ENCODE assay signal across 31 cellular contexts in the genomic region with DNA sequence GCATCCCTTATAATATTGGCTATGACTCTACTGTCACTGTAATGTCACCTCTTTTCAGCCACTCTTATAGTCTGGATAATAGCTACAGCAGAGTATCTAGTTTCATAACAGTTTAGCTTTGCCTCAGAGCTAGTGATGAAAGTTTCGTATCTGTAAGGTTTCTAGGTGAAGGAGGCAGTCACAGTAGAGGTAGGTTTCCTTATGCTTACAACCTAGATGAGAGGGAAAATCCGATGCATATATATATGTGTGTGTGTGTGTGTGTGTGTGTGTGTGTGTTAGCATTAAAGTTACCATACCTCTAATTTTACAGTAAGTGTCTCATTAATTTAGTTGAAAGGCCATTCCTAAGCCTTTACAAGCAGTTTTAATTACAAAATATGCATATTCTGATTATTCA. TPM values are rescaled to one million over a fixed set of nuclear protein-coding genes. Genes with fewer than 3 reads are reported as not detected.
DNase-seq lines count a peak whose midpoint lies in the region; ATAC-seq and TF ChIP-seq lines count a peak whose summit lies in the region.
"Had no signal": no experiment of that assay in that cellular context is flagged by ENCODE, and none has a peak within 500 bp of the region (broad histone marks: within the 10 kb centered on the region; RNA-seq: fewer than 3 reads in every experiment).

No MANE protein-coding gene starts in this region.

- H3K27ac ChIP-seq in left ventricle myocardium inferior (replicated peaks) (peak overlapping the region; percentile 99), KMS-11 (peak overlapping the region; percentile 32; the same call in 1 of the 2 replicates), esophagus muscularis mucosa (replicated peaks in 1 of 4) (peak overlapping the region in 3 of 4 donors; percentile 97 to 98 (median 98))
- H3K27ac ChIP-seq: cardiac muscle cell, SK-N-MC had no signal

- intact Hi-C loops in left ventricle myocardium inferior (cut with micrococcal nuclease) (no loop called here), left ventricle myocardium superior (cut with micrococcal nuclease) (no loop called here), esophagus muscularis mucosa (cut with DNase I) (loop anchor here (5.0 kb wide), 2 partner anchors 73 to 148 kb away; a partner anchor contains a TSS)

- H3K4me1 ChIP-seq in left ventricle myocardium inferior (peaks cover 71% of the 10 kb centered on the region), KMS-11 (ENCODE audit: low read depth, poor library complexity, severe bottlenecking) (peaks cover 68% of the 10 kb centered on the region), esophagus muscularis mucosa (peaks cover 41 to 57% (median 55%) of the 10 kb centered on the region in 4 donors)

- no peak for TF ChIP-seq CTCF in left ventricle myocardium inferior (IDR thresholded peaks at IDR 0.05; ENCODE audit: borderline replicate concordance)
- TF ChIP-seq CTCF in KMS-11 (conservative IDR thresholded peaks at IDR 0.05; ENCODE audit: low read depth, low read length), result no peak
- TF ChIP-seq CTCF in esophagus muscularis mucosa (IDR thresholded peaks at IDR 0.05), result no peak

- H3K9me3 Mint-ChIP-seq in stimulated activated naive B cell treated with anti-CD40 and anti-IgM and Interleukin-4, amounts not matched to agents 10 μg/mL and 1 μg/mL and 100 μg/mL, for 72 hours, result no peaks in the 10 kb centered on the region
- H3K9me3 Mint-ChIP-seq: CD4-positive, alpha-beta memory T cell; endodermal cell; naive thymus-derived CD8-positive, alpha-beta T cell had no signal

- no peak for TF ChIP-seq POLR2A in esophagus muscularis mucosa (IDR thresholded peaks at IDR 0.05; ENCODE audit: low read depth)

- H3K4me3 ChIP-seq in left ventricle myocardium inferior, result no peak overlapping the region
- no peak overlapping the region for H3K4me3 ChIP-seq in KMS-11 (IDR thresholded peaks at IDR 0.05; ENCODE audit: insufficient read depth, low read depth, low read length)
- no peak overlapping the region for H3K4me3 ChIP-seq in esophagus muscularis mucosa
- H3K4me3 ChIP-seq: cardiac muscle cell, esophagus squamous epithelium, gastroesophageal sphincter, ovary, right atrium auricular region, SK-N-MC, spleen had no signal

- no peaks in the 10 kb centered on the region for H4K20me1 ChIP-seq in KMS-11 (ENCODE audit: insufficient read depth)

- H3K9me3 ChIP-seq in left ventricle myocardium inferior (replicated peaks) (no peaks in the 10 kb centered on the region), esophagus muscularis mucosa (no peaks in the 10 kb centered on the region)
- H3K9me3 ChIP-seq: esophagus squamous epithelium, gastroesophageal sphincter, ovary, right atrium auricular region, spleen, thoracic aorta had no signal

- no peak for TF ChIP-seq EP300 in esophagus muscularis mucosa (IDR thresholded peaks at IDR 0.05)

- DNase-seq in left ventricle myocardium inferior, result no peak
- no peak for DNase-seq in left ventricle myocardium superior
- DNase-seq in esophagus muscularis mucosa (ENCODE audit: extremely low spot score), result no peak
- no peak for DNase-seq in COLO829 (ENCODE audit: low spot score)
- DNase-seq in stimulated activated naive B cell treated with anti-CD40 and anti-IgM and Interleukin-4, amounts not matched to agents 10 μg/mL and 1 μg/mL and 100 μg/mL, for 72 hours, result no peak
- DNase-seq: activated CD4-positive, alpha-beta T cell treated with anti-CD3 and anti-CD28 coated beads, Interleukin-2, amount 50 U/mL, for 1 hour; activated CD8-positive, alpha-beta memory T cell treated with anti-CD3 and anti-CD28 coated beads, Interleukin-2, amount 50 U/mL, for 48 hours; activated gamma-delta T cell treated with Interleukin-2 at 50 U/mL for 16 hours; CD4-positive, alpha-beta memory T cell; DMS53; endodermal cell; esophagus squamous epithelium; hypothalamus; Karpas-422; naive thymus-derived CD8-positive, alpha-beta T cell; NCI-H1048; NCI-H1694 treated with DMSO at 0.1 percent for 48 hours; NCI-H2227 treated with DMSO at 0.1 percent for 48 hours; NCI-H69; ovary; spleen; stimulated activated CD4-positive, alpha-beta T cell treated with anti-CD3 and anti-CD28 coated beads, Interleukin-2, amount 100 ng/mL, for 48 hours; stimulated activated naive CD4-positive, alpha-beta T cell had no signal

- WGBS in esophagus muscularis mucosa, result 80% methylated on average over 2 of the region's 2 CpGs

- H3K4me1 Mint-ChIP-seq in stimulated activated naive B cell treated with anti-CD40 and anti-IgM and Interleukin-4, amounts not matched to agents 10 μg/mL and 1 μg/mL and 100 μg/mL, for 72 hours, result peaks cover 16 to 27% of the 10 kb centered on the region in 2 donors

- peak overlapping the region; percentile 61 for H3K4me2 ChIP-seq in KMS-11

- peak overlapping the region; percentile 2; the same call in 1 of the 2 replicates for H3K9ac ChIP-seq in KMS-11

- H3K27me3 ChIP-seq in left ventricle myocardium inferior (ENCODE audit: low read depth), result no peaks in the 10 kb centered on the region
- H3K27me3 ChIP-seq in KMS-11 (ENCODE audit: insufficient read depth, low read depth), result no peaks in the 10 kb centered on the region
- no peaks in the 10 kb centered on the region for H3K27me3 ChIP-seq in esophagus muscularis mucosa
- H3K27me3 ChIP-seq: cardiac muscle cell, esophagus squamous epithelium, gastroesophageal sphincter, ovary, right atrium auricular region, spleen had no signal

- ATAC-seq in left ventricle myocardium superior (no peak), HG02642 (IDR thresholded peaks at IDR 0.05; ENCODE audit: poor library complexity, unreplicated experiment) (no peak)
- ATAC-seq in stimulated activated naive B cell treated with anti-CD40 and anti-IgM and Interleukin-4, amounts not matched to agents 10 μg/mL and 1 μg/mL and 100 μg/mL, for 72 hours (replicated peaks), result no peak
- ATAC-seq: gastroesophageal sphincter; left lobe of liver; naive thymus-derived CD8-positive, alpha-beta T cell had no signal

- no peak overlapping the region for H3K4me3 Mint-ChIP-seq in stimulated activated naive B cell treated with anti-CD40 and anti-IgM and Interleukin-4, amounts not matched to agents 10 μg/mL and 1 μg/mL and 100 μg/mL, for 72 hours

- H3K27ac Mint-ChIP-seq in stimulated activated naive B cell treated with anti-CD40 and anti-IgM and Interleukin-4, amounts not matched to agents 10 μg/mL and 1 μg/mL and 100 μg/mL, for 72 hours, result no peak overlapping the region
- H3K27ac Mint-ChIP-seq: endodermal cell had no signal

- H3K36me3 ChIP-seq in left ventricle myocardium inferior, result peaks cover 13% of the 10 kb centered on the region
- H3K36me3 ChIP-seq in KMS-11 (ENCODE audit: insufficient read depth), result peaks cover 6% of the 10 kb centered on the region; the same call in 1 of the 2 replicates
- peaks cover 0 to 3% (median 1%) of the 10 kb centered on the region in 4 donors for H3K36me3 ChIP-seq in esophagus muscularis mucosa
- H3K36me3 ChIP-seq: ovary, right atrium auricular region had no signal

- no peak overlapping the region for H2AFZ ChIP-seq in KMS-11 (ENCODE audit: low read depth)

- peaks cover 49% of the 10 kb centered on the region for H3K79me2 ChIP-seq in KMS-11 (ENCODE audit: insufficient read depth, low read depth)

- no peaks in the 10 kb centered on the region for H3K27me3 Mint-ChIP-seq in stimulated activated naive B cell treated with anti-CD40 and anti-IgM and Interleukin-4, amounts not matched to agents 10 μg/mL and 1 μg/mL and 100 μg/mL, for 72 hours
- H3K27me3 Mint-ChIP-seq: CD4-positive, alpha-beta memory T cell; naive thymus-derived CD8-positive, alpha-beta T cell had no signal

- peaks cover 6 to 14% of the 10 kb centered on the region in 2 donors for H3K36me3 Mint-ChIP-seq in stimulated activated naive B cell treated with anti-CD40 and anti-IgM and Interleukin-4, amounts not matched to agents 10 μg/mL and 1 μg/mL and 100 μg/mL, for 72 hours

RNA-seq across cellular contexts. Expression of a gene that starts 2.2 kb away (rescaled TPM):
- total RNA-seq in left ventricle myocardium inferior (48.1 TPM), left ventricle myocardium superior (47.4 TPM), esophagus muscularis mucosa (10 to 100 TPM; 42.8 to 71.1 (median 47.0) TPM)

RNA-seq across cellular contexts. Expression of a gene that starts 2.3 kb away (rescaled TPM):
- 40.7 TPM for total RNA-seq in left ventricle myocardium inferior
- total RNA-seq in left ventricle myocardium superior, result 43.4 TPM
- total RNA-seq in esophagus muscularis mucosa, result 100 to 1,000 TPM; 114 to 145 (median 126) TPM

Comparison
In these comparisons a context has a peak if more than half of its experiments do, and no peak if none do; other contexts are left out.
1. H3K27ac ChIP-seq: peak in every context shown above with its lines; median percentile 99 in left ventricle myocardium inferior; 98 in esophagus muscularis mucosa; 32 in KMS-11.